In genomic region chr1:18900303-18900841, GRCh38 we compare ENCODE assay signal across 1 cellular context.
TF ChIP-seq lines count a peak whose summit lies in the region.

No MANE protein-coding gene starts in this region.

TF ChIP-seq in HepG2, 621 proteins besides CTCF, POLR2A, EP300 and RAD21 (continued from another document and continues in another):
- TF ChIP-seq HOMEZ (CRISPR knock-in tag; IDR thresholded peaks at IDR 0.05; ENCODE audit: low read depth) (peak; percentile 54; the same call in 1 of the 2 replicates), RCOR2 (CRISPR knock-in tag; IDR thresholded peaks at IDR 0.05) (peak; percentile 73; the same call in 1 of the 2 replicates), ZNF83 (CRISPR knock-in tag; IDR thresholded peaks at IDR 0.05; ENCODE audit: borderline replicate concordance) (no peak), HOXA7 (CRISPR knock-in tag; IDR thresholded peaks at IDR 0.05) (no peak), DPF2 (CRISPR knock-in tag; IDR thresholded peaks at IDR 0.05; ENCODE audit: borderline replicate concordance, low read depth) (peak; percentile 89), ZNF430 (CRISPR knock-in tag; IDR thresholded peaks at IDR 0.05) (peak; percentile 22; the same call in 1 of the 2 replicates), SMAD3 (CRISPR knock-in tag; IDR thresholded peaks at IDR 0.05) (peak; percentile 40; the same call in 1 of the 2 replicates), MLXIP (CRISPR knock-in tag; IDR thresholded peaks at IDR 0.05; ENCODE audit: borderline replicate concordance) (no peak), ZNF3 (CRISPR knock-in tag; IDR thresholded peaks at IDR 0.05) (0 out of 2 replicates have a peak, but pooled peaks have one; percentile 2), HNF1B (CRISPR knock-in tag; IDR thresholded peaks at IDR 0.05) (peak; percentile 98), SOX6 (IDR thresholded peaks at IDR 0.05) (no peak), SOX6 (CRISPR knock-in tag; IDR thresholded peaks at IDR 0.05) (peak; percentile 86), ZNF646 (CRISPR knock-in tag; IDR thresholded peaks at IDR 0.05) (no peak), RFX5 (IDR thresholded peaks at IDR 0.05; ENCODE audit: low read depth, low read length) (peak; percentile 57), TBL1XR1 (IDR thresholded peaks at IDR 0.05; ENCODE audit: borderline replicate concordance, low read length, partially characterized antibody) (peak; percentile 54), TBX2 (CRISPR knock-in tag; IDR thresholded peaks at IDR 0.05; ENCODE audit: borderline replicate concordance) (peak; percentile 90), SIX1 (CRISPR knock-in tag; IDR thresholded peaks at IDR 0.05; ENCODE audit: borderline replicate concordance) (peak; percentile 61; the same call in 1 of the 2 replicates), ZNF292 (CRISPR knock-in tag; IDR thresholded peaks at IDR 0.05; ENCODE audit: borderline replicate concordance, low read depth) (peak; percentile 64; the same call in 1 of the 2 replicates), TFAP4 (IDR thresholded peaks at IDR 0.05; ENCODE audit: borderline replicate concordance, low read depth) (peak; percentile 80; the same call in 1 of the 2 replicates), CENPBD1 (CRISPR knock-in tag; IDR thresholded peaks at IDR 0.05; ENCODE audit: borderline replicate concordance, low read depth) (no peak), NFIC (IDR thresholded peaks at IDR 0.05; ENCODE audit: low read length) (peak; percentile 74), ZMAT3 (CRISPR knock-in tag; conservative IDR thresholded peaks at IDR 0.05) (peak; percentile 81), MEIS1 (CRISPR knock-in tag; IDR thresholded peaks at IDR 0.05; ENCODE audit: borderline replicate concordance) (peak; percentile 97), ZNF331 (CRISPR knock-in tag; IDR thresholded peaks at IDR 0.05) (peak; percentile 56; the same call in 1 of the 2 replicates), ZNF879 (CRISPR knock-in tag; IDR thresholded peaks at IDR 0.05) (0 out of 2 replicates have a peak, but pooled peaks have one; percentile 18), MED8 (CRISPR knock-in tag; IDR thresholded peaks at IDR 0.05; ENCODE audit: insufficient replicate concordance) (peak; percentile 68), ZNF503 (CRISPR knock-in tag; IDR thresholded peaks at IDR 0.05) (peak; percentile 85; the same call in 1 of the 2 replicates), HOXD1 (CRISPR knock-in tag; IDR thresholded peaks at IDR 0.05) (peak; percentile 40; the same call in 1 of the 2 replicates), HNF4G (IDR thresholded peaks at IDR 0.05; ENCODE audit: borderline replicate concordance, low read depth, low read length) (peak; percentile 82), HNF4G (CRISPR knock-in tag; IDR thresholded peaks at IDR 0.05; ENCODE audit: borderline replicate concordance, low read depth) (peak; percentile 92; the same call in 1 of the 2 replicates), SPEN (CRISPR knock-in tag; IDR thresholded peaks at IDR 0.05; ENCODE audit: low read depth) (peak; percentile 60; the same call in 1 of the 2 replicates), RARG (CRISPR knock-in tag; IDR thresholded peaks at IDR 0.05; ENCODE audit: low read depth) (0 out of 2 replicates have a peak, but pooled peaks have one; percentile 57), MAFK (conservative IDR thresholded peaks at IDR 0.05 in 1 of 2, IDR thresholded peaks at IDR 0.05 in 1 of 2; ENCODE audit: low read length in 2 of 2) (no peak; a peak in 1 of 4 replicates), RBAK (CRISPR knock-in tag; IDR thresholded peaks at IDR 0.05) (no peak), POLR2AphosphoS5 (IDR thresholded peaks at IDR 0.05; ENCODE audit: low read depth, low read length) (0 out of 2 replicates have a peak, but pooled peaks have one; percentile 15), ZNF710 (CRISPR knock-in tag; IDR thresholded peaks at IDR 0.05; ENCODE audit: borderline replicate concordance) (peak; percentile 78; the same call in 1 of the 2 replicates), ZNF788 (CRISPR knock-in tag; IDR thresholded peaks at IDR 0.05; ENCODE audit: borderline replicate concordance) (peak; percentile 78; the same call in 1 of the 2 replicates), NR3C1 (CRISPR knock-in tag; IDR thresholded peaks at IDR 0.05) (no peak), NR2F1 (CRISPR knock-in tag; IDR thresholded peaks at IDR 0.05) (peak in 1 of 2 experiments; percentile 55; a peak in 1 of 4 replicates), BCL6 (CRISPR knock-in tag; IDR thresholded peaks at IDR 0.05) (peak; percentile 96), HMG20B (CRISPR knock-in tag; conservative IDR thresholded peaks at IDR 0.05) (0 out of 2 replicates have a peak, but pooled peaks have one; percentile 21), ZNF205 (CRISPR knock-in tag; IDR thresholded peaks at IDR 0.05) (peak; percentile 73; the same call in 1 of the 2 replicates), ZNF224 (CRISPR knock-in tag; IDR thresholded peaks at IDR 0.05) (no peak), ZBTB3 (CRISPR knock-in tag; IDR thresholded peaks at IDR 0.05; ENCODE audit: borderline replicate concordance, low read depth) (no peak), ZNF264 (CRISPR knock-in tag; IDR thresholded peaks at IDR 0.05) (peak; percentile 74; the same call in 1 of the 2 replicates), AGO1 (IDR thresholded peaks at IDR 0.05; ENCODE audit: low read depth, low read length, poor library complexity, severe bottlenecking) (no peak), BRD4 (CRISPR knock-in tag; IDR thresholded peaks at IDR 0.05) (no peak), NR2C2 (CRISPR knock-in tag; IDR thresholded peaks at IDR 0.05; ENCODE audit: borderline replicate concordance) (peak; percentile 52; the same call in 1 of the 2 replicates)
